Comparison of ENCODE assay signal across 1 cellular context in genomic region chr20:63285636-63286615, GRCh38.
TF ChIP-seq lines count a peak whose summit lies in the region.

No MANE protein-coding gene starts in this region.

TF ChIP-seq in K562, 482 proteins besides CTCF, POLR2A, EP300 and RAD21:
- no peak for TF ChIP-seq AFF1 (IDR thresholded peaks at IDR 0.05; ENCODE audit: low read depth in 1 of 2, partially characterized antibody in 2 of 2)
- TF ChIP-seq RBFOX2 (IDR thresholded peaks at IDR 0.05; ENCODE audit: low read depth, low read length): 0 out of 2 replicates have a peak, but pooled peaks have one; percentile 9
- peak; percentile 65 for TF ChIP-seq POLR2G (IDR thresholded peaks at IDR 0.05; ENCODE audit: low read depth, low read length)
TF ChIP-seq in K562: peak in this region for 2.
